In the genomic region with DNA sequence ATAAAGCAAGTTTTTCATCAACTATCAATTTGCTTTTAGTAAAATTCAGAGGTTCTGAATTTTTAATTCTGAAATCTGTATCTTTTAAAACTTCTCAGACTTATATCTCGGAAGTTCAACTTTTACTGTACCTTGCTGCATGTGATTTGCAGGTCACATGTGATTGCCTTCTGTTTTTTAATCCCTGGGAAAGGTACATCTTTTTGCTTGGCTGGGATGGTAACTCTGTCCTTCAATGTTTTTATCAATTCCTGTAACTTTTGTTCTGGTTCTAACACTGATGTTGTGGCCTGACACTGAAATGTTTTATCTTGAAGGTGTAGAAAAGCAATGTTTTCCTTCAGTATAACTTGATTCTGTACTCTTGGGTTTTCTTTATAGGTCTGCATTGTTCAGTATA, we compare ENCODE assay signal across 20 cellular contexts. TPM values are rescaled to one million over a fixed set of nuclear protein-coding genes. Genes with fewer than 3 reads are reported as not detected.
DNase-seq lines count a peak whose midpoint lies in the region; ATAC-seq, FAIRE-seq and TF ChIP-seq lines count a peak whose summit lies in the region.
"Had no signal": no experiment of that assay in that cellular context is flagged by ENCODE, and none has a peak within 500 bp of the region (broad histone marks: within the 10 kb centered on the region; RNA-seq: fewer than 3 reads in every experiment).

No MANE protein-coding gene starts in this region.

- no peaks in the 10 kb centered on the region for H3K27me3 ChIP-seq in GM12878 (replicated peaks in 1 of 2; ENCODE audit: control insufficient read depth in 2 of 2, insufficient read depth in 2 of 2, low read length in 1 of 2)
- H3K27me3 ChIP-seq in osteoblast (ENCODE audit: insufficient read depth, low read length): no peaks in the 10 kb centered on the region
- peaks cover 26% of the 10 kb centered on the region for H3K27me3 ChIP-seq in MM.1S (replicated peaks; ENCODE audit: insufficient read depth, low read length)
- H3K27me3 ChIP-seq: BLaER1 treated with 17β-estradiol and CSF1 and Interleukin-3, amounts not matched to agents 10 nM and 100 nM had no signal

- TF ChIP-seq EP300 in GM12878 (IDR thresholded peaks at IDR 0.05; ENCODE audit: borderline replicate concordance in 1 of 2, control insufficient read depth in 1 of 2, low read depth in 2 of 2, low read length in 2 of 2): no peak

- H3K4me2 ChIP-seq in GM12878 (ENCODE audit: control insufficient read depth, insufficient read depth): no peak overlapping the region
- no peak overlapping the region for H3K4me2 ChIP-seq in osteoblast (ENCODE audit: insufficient read depth, low read length)
- no peak overlapping the region for H3K4me2 ChIP-seq in MM.1S (ENCODE audit: low read depth, low read length)
- H3K4me2 ChIP-seq: A549; BLaER1 treated with 17β-estradiol and CSF1 and Interleukin-3, amounts not matched to agents 10 nM and 100 nM had no signal

- no peaks in the 10 kb centered on the region for H3K9me2 ChIP-seq in MM.1S (replicated peaks; ENCODE audit: insufficient read depth, low read length)

- DNase-seq in GM18507 (ENCODE audit: extremely low spot score, insufficient read length, low read depth) (no peak), GM12878 (ENCODE audit: low read depth, low spot score) (no peak), osteoblast (ENCODE audit: insufficient read length, low spot score, missing footprints) (no peak), substantia nigra (lab: John Stamatoyannopoulos, UW) (no peak), MM.1S (no peak)
- DNase-seq in stimulated activated CD8-positive, alpha-beta memory T cell treated with anti-CD3 and anti-CD28 coated beads, Interleukin-4, amount 100 ng/mL, for 48 hours: no peak
- DNase-seq: AML-193; Caco-2; Calu3; CD4-positive, alpha-beta T cell; CD8-positive, alpha-beta T cell; DMS79 treated with DMSO at 0.1 percent for 48 hours; GF-D8 had no signal

- SMC1A ChIA-PET in GM12878 (lab: Charles Lee; ENCODE audit: uncharacterized antibody, unreplicated experiment): interaction anchor here (0.7 kb wide), 1 partner anchor 373 kb away, joined by 3 read pairs; no protein-coding TSS in a partner anchor

- H3K9me3 ChIP-seq in GM12878 (replicated peaks; ENCODE audit: control insufficient read depth, insufficient read depth, low read length) (no peaks in the 10 kb centered on the region), osteoblast (ENCODE audit: low read depth, low read length) (no peaks in the 10 kb centered on the region), MM.1S (replicated peaks; ENCODE audit: insufficient read depth, low read length) (no peaks in the 10 kb centered on the region)
- H3K9me3 ChIP-seq: A549, Caco-2 had no signal

- no TSS peak for BruUV-seq in GM12878 (replicated peaks; lab: Mats Ljungman, UMichigan)

- H3K79me2 ChIP-seq in GM12878 (ENCODE audit: control insufficient read depth, insufficient read depth, low read length): no peaks in the 10 kb centered on the region
- no peaks in the 10 kb centered on the region for H3K79me2 ChIP-seq in osteoblast (ENCODE audit: insufficient read depth, low read length)
- H3K79me2 ChIP-seq in MM.1S (ENCODE audit: low read length): no peaks in the 10 kb centered on the region

- H3K9ac ChIP-seq in GM12878 (ENCODE audit: control insufficient read depth, insufficient read depth, low read length) (no peak overlapping the region), MM.1S (ENCODE audit: low read length) (no peak overlapping the region)
- H3K9ac ChIP-seq: BLaER1 treated with 17β-estradiol and CSF1 and Interleukin-3, amounts not matched to agents 10 nM and 100 nM had no signal

- no peak for TF ChIP-seq CTCF in GM12878 (IDR thresholded peaks at IDR 0.05 in 2 of 3, conservative IDR thresholded peaks at IDR 0.05 in 1 of 3; ENCODE audit: control insufficient read depth in 2 of 3, extremely low read depth in 1 of 3, insufficient read depth in 1 of 3, low read depth in 3 of 3, low read length in 3 of 3)
- no peak for TF ChIP-seq CTCF in osteoblast (IDR thresholded peaks at IDR 0.05; ENCODE audit: extremely low read depth, low read depth, low read length)
- no peak for TF ChIP-seq CTCF in MM.1S (IDR thresholded peaks at IDR 0.05; ENCODE audit: low read length)

- H3K36me3 ChIP-seq in GM12878 (ENCODE audit: control insufficient read depth in 2 of 2, insufficient read depth in 2 of 2, low read length in 1 of 2) (no peaks in the 10 kb centered on the region), osteoblast (ENCODE audit: insufficient read depth, low read length) (no peaks in the 10 kb centered on the region), MM.1S (replicated peaks; ENCODE audit: insufficient read depth, low read length) (no peaks in the 10 kb centered on the region)
- H3K36me3 ChIP-seq: BLaER1 treated with 17β-estradiol and CSF1 and Interleukin-3, amounts not matched to agents 10 nM and 100 nM had no signal

- no peak for ATAC-seq in GM12878
- ATAC-seq: A549; CD8-positive, alpha-beta T cell had no signal

- H3F3A ChIP-seq in MM.1S (ENCODE audit: insufficient read depth, low read length): no peaks in the 10 kb centered on the region

- FAIRE-seq in GM18507 (lab: Jason Lieb, UNC) (peak; percentile 15), GM12878 (lab: Jason Lieb, UNC) (peak; percentile 13)
- FAIRE-seq: A549, D721Med, GM12892, GM19239 had no signal

- no peak for TF ChIP-seq RAD21 in GM12878 (IDR thresholded peaks at IDR 0.05; ENCODE audit: insufficient read depth, low read depth, low read length)

- 0% methylated on average over 1 of the region's 1 CpG for WGBS in GM12878 (ENCODE audit: insufficient coverage, insufficient replicate concordance, low lambda C conversion rate, missing lambda C conversion rate)

- no peaks in the 10 kb centered on the region for H4K20me1 ChIP-seq in GM12878 (ENCODE audit: control insufficient read depth, insufficient read depth)
- H4K20me1 ChIP-seq in osteoblast (ENCODE audit: insufficient read depth, low read length): no peaks in the 10 kb centered on the region
- H4K20me1 ChIP-seq in MM.1S (ENCODE audit: insufficient read depth, low read length): no peaks in the 10 kb centered on the region
- H4K20me1 ChIP-seq: BLaER1 treated with 17β-estradiol and CSF1 and Interleukin-3, amounts not matched to agents 10 nM and 100 nM had no signal

- H3K4me3 ChIP-seq in GM12878 (no peak overlapping the region), osteoblast (ENCODE audit: insufficient read depth, low read length) (no peak overlapping the region), MM.1S (ENCODE audit: low read length) (no peak overlapping the region)
- H3K4me3 ChIP-seq: A549; BLaER1 treated with 17β-estradiol and CSF1 and Interleukin-3, amounts not matched to agents 10 nM and 100 nM had no signal

- CTCF ChIA-PET in GM12878 (lab: Yijun Ruan, JAX): no interaction called here

- POLR2A ChIA-PET in GM12878 (lab: Charles Lee): no interaction called here

- RAD21 ChIA-PET in GM12878 (lab: Charles Lee; ENCODE audit: unreplicated experiment): no interaction called here

- in situ Hi-C loops in GM12878 (cut with MboI): no loop called here

- TF ChIP-seq POLR2A in GM12878 (IDR thresholded peaks at IDR 0.05; ENCODE audit: low read depth, low read length): no peak

- H3K4me1 ChIP-seq in GM12878 (ENCODE audit: control insufficient read depth, insufficient read depth, low read length) (no peaks in the 10 kb centered on the region), osteoblast (ENCODE audit: insufficient read depth, low read length) (no peaks in the 10 kb centered on the region), MM.1S (ENCODE audit: low read length) (no peaks in the 10 kb centered on the region)
- H3K4me1 ChIP-seq: BLaER1 treated with 17β-estradiol and CSF1 and Interleukin-3, amounts not matched to agents 10 nM and 100 nM; Caco-2 had no signal

- H3K27ac ChIP-seq in GM12878 (ENCODE audit: control insufficient read depth, insufficient read depth): no peak overlapping the region
- H3K27ac ChIP-seq in osteoblast (ENCODE audit: low read depth, low read length): no peak overlapping the region
- H3K27ac ChIP-seq in substantia nigra (ENCODE audit: low read depth, low read length, poor library complexity, severe bottlenecking): no peak overlapping the region
- H3K27ac ChIP-seq in MM.1S (ENCODE audit: low read length): no peak overlapping the region
- H3K27ac ChIP-seq: 22Rv1; A549; BLaER1 treated with 17β-estradiol and CSF1 and Interleukin-3, amounts not matched to agents 10 nM and 100 nM; C4-2B had no signal

- H2AFZ ChIP-seq in GM12878 (ENCODE audit: control insufficient read depth, low read depth, low read length) (no peak overlapping the region), osteoblast (ENCODE audit: low read length) (peak overlapping the region; percentile 2), MM.1S (ENCODE audit: low read length) (no peak overlapping the region)

- intact Hi-C loops in GM12878 (cut with micrococcal nuclease; ENCODE audit: unreplicated experiment): no loop called here

RNA-seq across cellular contexts. Expression of a gene that starts 16.2 kb away (rescaled TPM):
- 54.3 and 58.2 TPM in 2 replicates for total RNA-seq in GM12878 (2013; cell fraction: nucleolus; rRNA removed)
- total RNA-seq in GM12878 (2014; rRNA removed) (12.0 and 13.1 TPM in 2 replicates), GM12878 (2014; rRNA removed; fragmentation: Illumina TruSeq; extraction: Trizol) (13.8 and 15.3 TPM in 2 replicates), GM12878 (2021) (11.9 and 16.0 TPM in 2 replicates), osteoblast (8.3 and 10.6 TPM in 2 replicates)
- polyA plus RNA-seq in GM12878 (2011; ENCODE audit: low read depth): 3.8 TPM
- polyA plus RNA-seq in GM12878 (2011; rRNA removed) (13.3 and 21.1 TPM in 2 replicates), GM12878 (2014; fragmentation: Illumina TruSeq; extraction: Trizol) (18.5 and 21.1 TPM in 2 replicates), GM12878 (2014; fragmentation: Nextera tagmentation; extraction: Ambion mirVana) (1 to 10 TPM; 5.4 to 6.3 TPM), GM12878 (2014; rRNA removed) (10.4 and 10.9 TPM in 2 replicates), GM12878 (2016; fragmentation: Nextera tagmentation; extraction: Ambion mirVana) (10 to 100 TPM; 13.0 to 14.9 TPM)
- 4.7 and 5.3 TPM in 2 replicates for polyA plus RNA-seq in GM12878 (2011; cell fraction: cytosol; rRNA removed)
- polyA plus RNA-seq in GM12878 (2011; cell fraction: nucleus; rRNA removed): 20.3 and 27.2 TPM in 2 replicates
- 8.5 and 8.6 TPM in 2 replicates for polyA plus RNA-seq in GM12878 (2012)
- 7.7 and 12.4 TPM in 2 replicates for polyA minus RNA-seq in GM12878 (2011; rRNA and poly(A)+ RNA removed)
- 4.9 and 6.0 TPM in 2 replicates for polyA minus RNA-seq in GM12878 (2011; cell fraction: cytosol; rRNA and poly(A)+ RNA removed)
- polyA minus RNA-seq in GM12878 (2011; cell fraction: nucleus; rRNA and poly(A)+ RNA removed): 15.7 and 28.6 TPM in 2 replicates

RNA-seq across cellular contexts. Expression of a gene that starts 31.5 kb away (rescaled TPM):
- 65.3 and 75.4 TPM in 2 replicates for total RNA-seq in GM12878 (2013; cell fraction: nucleolus; rRNA removed)
- 18.8 and 21.7 TPM in 2 replicates for total RNA-seq in GM12878 (2014; rRNA removed)
- total RNA-seq in GM12878 (2014; rRNA removed; fragmentation: Illumina TruSeq; extraction: Trizol): 19.0 and 21.0 TPM in 2 replicates
- total RNA-seq in GM12878 (2021): 12.1 and 14.1 TPM in 2 replicates
- 9.5 TPM for polyA plus RNA-seq in GM12878 (2011; ENCODE audit: low read depth)
- polyA plus RNA-seq in GM12878 (2011; rRNA removed): 33.7 and 55.9 TPM in 2 replicates
- 12.9 and 13.6 TPM in 2 replicates for polyA plus RNA-seq in GM12878 (2011; cell fraction: cytosol; rRNA removed)
- 40.5 and 40.8 TPM in 2 replicates for polyA plus RNA-seq in GM12878 (2011; cell fraction: nucleus; rRNA removed)
- 17.7 and 18.2 TPM in 2 replicates for polyA plus RNA-seq in GM12878 (2012)
- 22.6 and 32.3 TPM in 2 replicates for polyA plus RNA-seq in GM12878 (2014; fragmentation: Illumina TruSeq; extraction: Trizol)
- 10 to 100 TPM; 14.1 to 18.1 TPM for polyA plus RNA-seq in GM12878 (2014; fragmentation: Nextera tagmentation; extraction: Ambion mirVana)
- polyA plus RNA-seq in GM12878 (2014; rRNA removed): 19.4 and 23.0 TPM in 2 replicates
- 10 to 100 TPM; 22.2 to 24.8 TPM for polyA plus RNA-seq in GM12878 (2016; fragmentation: Nextera tagmentation; extraction: Ambion mirVana)
- polyA minus RNA-seq in GM12878 (2011; rRNA and poly(A)+ RNA removed): 25.0 and 30.6 TPM in 2 replicates
- 6.9 and 10.0 TPM in 2 replicates for polyA minus RNA-seq in GM12878 (2011; cell fraction: cytosol; rRNA and poly(A)+ RNA removed)
- polyA minus RNA-seq in GM12878 (2011; cell fraction: nucleus; rRNA and poly(A)+ RNA removed): 10.8 and 19.2 TPM in 2 replicates
- 6.9 and 13.0 TPM in 2 replicates for total RNA-seq in osteoblast
